ENCODE assay signal across 8 cellular contexts in genomic region chr2:9552491-9553178, GRCh38. TPM values are rescaled to one million over a fixed set of nuclear protein-coding genes. Genes with fewer than 3 reads are reported as not detected.
DNase-seq lines count a peak whose midpoint lies in the region; ATAC-seq and FAIRE-seq lines count a peak whose summit lies in the region.

No MANE protein-coding gene starts in this region.

- no peak overlapping the region for H2AFZ ChIP-seq in GM23248

- ATAC-seq in HG02981 (IDR thresholded peaks at IDR 0.05; ENCODE audit: unreplicated experiment) (no peak), GM19452 (IDR thresholded peaks at IDR 0.05; ENCODE audit: unreplicated experiment) (no peak)

- FAIRE-seq in RCC 7860 (lab: Jason Lieb, UNC), result peak; percentile 58
- FAIRE-seq in small intestine (lab: Jason Lieb, UNC), result no peak

- H3K27me3 ChIP-seq in GM23248 (replicated peaks; ENCODE audit: insufficient read depth), result no peaks in the 10 kb centered on the region
- no peaks in the 10 kb centered on the region for H3K27me3 ChIP-seq in effector memory CD4-positive, alpha-beta T cell (replicated peaks; ENCODE audit: control insufficient read depth, insufficient read depth, low read length, poor library complexity, severe bottlenecking)
- no peaks in the 10 kb centered on the region for H3K27me3 ChIP-seq in small intestine (ENCODE audit: control insufficient read depth in 2 of 2, insufficient read depth in 2 of 2, low read length in 2 of 2)

- peak overlapping the region; percentile 81 for H3K27ac ChIP-seq in GM23248
- H3K27ac ChIP-seq in effector memory CD4-positive, alpha-beta T cell (ENCODE audit: insufficient read depth, low read length, poor library complexity, severe bottlenecking), result peak overlapping the region; percentile 36
- H3K27ac ChIP-seq in small intestine (ENCODE audit: low read depth in 1 of 2, low read length in 1 of 2), result peak overlapping the region in 1 of 2 donors; percentile 27

- H3K9me3 ChIP-seq in GM23248 (ENCODE audit: low read depth), result no peaks in the 10 kb centered on the region
- no peaks in the 10 kb centered on the region for H3K9me3 ChIP-seq in effector memory CD4-positive, alpha-beta T cell (ENCODE audit: control insufficient read depth, low read length)
- H3K9me3 ChIP-seq in small intestine (ENCODE audit: control insufficient read depth, low read depth), result no peaks in the 10 kb centered on the region

- peak overlapping the region; percentile 60 for H3K9ac ChIP-seq in GM23248

- WGBS in GM23248 (ENCODE audit: low coverage in 1 of 2, low lambda C conversion rate in 2 of 2, missing lambda C conversion rate in 2 of 2), 2 experiments, result 0 to 2% methylated on average over 2 of the region's 2 CpGs
- 16 to 29% (median 19%) methylated on average over 2 of the region's 2 CpGs for WGBS in small intestine, 3 donors

- H3K4me1 ChIP-seq in GM23248 (ENCODE audit: insufficient read depth), result peaks cover 53% of the 10 kb centered on the region
- peaks cover 20% of the 10 kb centered on the region for H3K4me1 ChIP-seq in effector memory CD4-positive, alpha-beta T cell (ENCODE audit: control insufficient read depth, insufficient read depth, low read length, poor library complexity, severe bottlenecking)
- H3K4me1 ChIP-seq in small intestine (ENCODE audit: control insufficient read depth in 2 of 2, insufficient read depth in 1 of 2, low read depth in 1 of 2, low read length in 1 of 2), result peaks cover 0 to 22% of the 10 kb centered on the region in 2 donors

- peaks cover 91% of the 10 kb centered on the region for H3K79me2 ChIP-seq in GM23248 (ENCODE audit: insufficient read depth)

- DNase-seq in GM23248 (peak; percentile 91), RCC 7860 (ENCODE audit: low spot score) (peak; percentile 37), small intestine (peak; percentile 28), NCI-H128 (lab: John Stamatoyannopoulos, UW; ENCODE audit: unreplicated experiment) (no peak)
- DNase-seq in effector memory CD4-positive, alpha-beta T cell, result no peak
- no peak for DNase-seq in effector CD4-positive, alpha-beta T cell

- H3K4me3 ChIP-seq in GM23248 (peak overlapping the region; percentile 56), small intestine (ENCODE audit: low read depth in 1 of 2, low read length in 2 of 2) (no peak overlapping the region)
- no peak overlapping the region for H3K4me3 ChIP-seq in effector memory CD4-positive, alpha-beta T cell (ENCODE audit: insufficient read depth, low read depth, low read length, poor library complexity, severe bottlenecking)

- H3F3A ChIP-seq in GM23248 (ENCODE audit: insufficient read depth), result peaks cover 41% of the 10 kb centered on the region

- H3K4me2 ChIP-seq in GM23248 (ENCODE audit: unreplicated experiment), result peak overlapping the region; percentile 66

- H4K20me1 ChIP-seq in GM23248 (ENCODE audit: insufficient read depth), result 0 out of 2 replicates have a peak, but pooled peaks cover under 1% of the 10 kb centered on the region

- in situ Hi-C loops in GM23248 (cut with MboI), result no loop called here

- no peaks in the 10 kb centered on the region for H3K9me2 ChIP-seq in GM23248 (ENCODE audit: insufficient read depth)

- H3K36me3 ChIP-seq in GM23248 (ENCODE audit: low read depth) (no peaks in the 10 kb centered on the region), small intestine (ENCODE audit: control insufficient read depth in 2 of 2, insufficient read depth in 2 of 2, low read length in 2 of 2) (no peaks in the 10 kb centered on the region)
- no peaks in the 10 kb centered on the region for H3K36me3 ChIP-seq in effector memory CD4-positive, alpha-beta T cell (ENCODE audit: control insufficient read depth, insufficient read depth, low read length)

RNA-seq across cellular contexts. Expression of gene ADAM17, which starts 3.0 kb away (rescaled TPM):
- 25.4 and 31.8 TPM in 2 replicates for total RNA-seq in GM23248 (2014; rRNA removed; shearing (Covaris generic))
- 19.8 and 20.9 TPM in 2 replicates for polyA plus RNA-seq in GM23248 (2016; fragmentation: Nextera tagmentation; extraction: Ambion mirVana)
- 1 to 10 TPM; 2.9 to 7.9 (median 3.5) TPM for polyA plus RNA-seq in small intestine

Comparison
In these comparisons a context has a peak if more than half of its experiments do, and no peak if none do; other contexts are left out.
1. DNase-seq: peak in GM23248 (single experiment), RCC 7860 (single experiment) and small intestine (single experiment); none in effector memory CD4-positive, alpha-beta T cell (0 of 3), effector CD4-positive, alpha-beta T cell (single experiment) and NCI-H128 (single experiment).